Comparison of ENCODE assay signal across 8 cellular contexts in the genomic region with DNA sequence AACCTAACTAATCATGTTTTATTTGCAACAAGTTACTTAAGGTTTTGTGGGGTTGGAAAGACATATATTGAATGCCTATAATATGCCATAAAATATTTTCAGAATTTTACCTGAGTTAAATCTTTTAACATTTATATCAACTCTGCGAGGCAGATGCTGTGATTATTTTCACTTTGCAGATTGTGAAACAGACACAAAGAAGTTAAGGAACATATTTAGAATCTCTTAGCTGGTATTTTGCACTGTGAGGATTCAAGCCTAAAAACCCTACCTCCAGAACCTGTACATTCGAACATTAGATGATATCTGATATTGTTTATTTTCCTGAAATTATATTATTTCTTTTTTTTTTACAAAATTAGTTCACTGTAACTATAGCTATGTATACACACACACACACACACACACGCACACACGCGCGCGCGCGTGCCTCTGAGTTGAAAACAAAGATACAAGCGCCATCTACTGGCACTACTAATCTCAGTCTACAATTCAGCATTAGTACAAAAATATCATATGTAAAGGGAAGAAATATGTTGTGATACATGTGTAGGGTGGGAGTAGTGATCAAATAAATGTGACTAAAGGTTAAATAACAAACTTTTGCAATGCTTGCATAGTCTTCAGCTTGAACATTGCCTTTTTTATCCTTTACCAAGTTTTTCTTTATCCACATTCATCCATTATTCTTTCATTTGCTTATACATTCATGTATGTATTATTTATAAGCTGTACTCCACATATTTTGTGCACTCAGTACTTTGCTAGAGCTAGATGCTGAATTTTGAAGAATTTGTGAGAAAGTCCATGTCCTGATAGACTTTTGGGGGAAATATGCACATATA.
DNase-seq lines count a peak whose midpoint lies in the region; ATAC-seq and TF ChIP-seq lines count a peak whose summit lies in the region.

No MANE protein-coding gene starts in this region.

- H3K4me1 Mint-ChIP-seq in activated CD4-positive, alpha-beta T cell treated with anti-CD3 and anti-CD28 coated beads for 36 hours = peaks cover 5% of the 10 kb centered on the region

- H3K9me3 Mint-ChIP-seq in activated CD4-positive, alpha-beta T cell treated with anti-CD3 and anti-CD28 coated beads for 36 hours (ENCODE audit: low read depth) = no peaks in the 10 kb centered on the region

- ATAC-seq in GM18861 (IDR thresholded peaks at IDR 0.05; ENCODE audit: unreplicated experiment) (peak; percentile 86), HG03135 (IDR thresholded peaks at IDR 0.05; ENCODE audit: unreplicated experiment) (peak; percentile 83), right lobe of liver (peak; percentile 98 to 100 (median 100))
- ATAC-seq in activated CD4-positive, alpha-beta T cell treated with anti-CD3 and anti-CD28 coated beads for 36 hours = peak; percentile 75

- WGBS in right lobe of liver (ENCODE audit: insufficient coverage, low coverage, low lambda C conversion rate, missing lambda C conversion rate) = under 1% methylated on average over 10 of the region's 10 CpGs

- peak; percentile 61 for DNase-seq in AG04450 (ENCODE audit: low read depth, low spot score)
- peak; percentile 29 for DNase-seq in NCI-H345 treated with DMSO at 0.1 percent for 48 hours (lab: John Stamatoyannopoulos, UW; ENCODE audit: unreplicated experiment)
- peak; percentile 69 for DNase-seq in activated CD4-positive, alpha-beta T cell treated with anti-CD3 and anti-CD28 coated beads for 36 hours
- DNase-seq in choroid plexus epithelial cell (ENCODE audit: low read depth) = peak; percentile 93
- peak; percentile 74 to 89 (median 83) for DNase-seq in right lobe of liver
- DNase-seq in stimulated activated CD4-positive, alpha-beta T cell treated with anti-CD3 and anti-CD28 coated beads, TNF-alpha, amount 100 ng/mL, for 1 hour (ENCODE audit: low read depth in 3 of 3, low spot score in 1 of 3) = peak in 2 of 3 donors; percentile 20 to 24

- H3K4me3 ChIP-seq in AG04450 (ENCODE audit: low read depth, low read length) (peak overlapping the region; percentile 28), choroid plexus epithelial cell (ENCODE audit: low read depth, low read length) (peak overlapping the region; percentile 38), right lobe of liver (peak overlapping the region in 2 of 3 donors; percentile 24 to 46)

- TF ChIP-seq CTCF in AG04450 (IDR thresholded peaks at IDR 0.05; ENCODE audit: low read depth, low read length) (peak; percentile 80), choroid plexus epithelial cell (conservative IDR thresholded peaks at IDR 0.05; ENCODE audit: low read depth, low read length) (peak; percentile 77), right lobe of liver (IDR thresholded peaks at IDR 0.05) (peak; percentile 48 to 78 (median 72))

- intact Hi-C loops in activated CD4-positive, alpha-beta T cell treated with anti-CD3 and anti-CD28 coated beads for 36 hours (cut with DNase I, micrococcal nuclease) = loop anchor here (1.0 to 10.0 kb wide), 3 partner anchors 369 to 1988 kb away; no protein-coding TSS in a partner anchor
- intact Hi-C loops in right lobe of liver (cut with DNase I) = no loop called here

- H3K4me3 Mint-ChIP-seq in activated CD4-positive, alpha-beta T cell treated with anti-CD3 and anti-CD28 coated beads for 36 hours = no peak overlapping the region

- no peak overlapping the region for H3K27ac Mint-ChIP-seq in activated CD4-positive, alpha-beta T cell treated with anti-CD3 and anti-CD28 coated beads for 36 hours

- no peaks in the 10 kb centered on the region for H3K36me3 ChIP-seq in right lobe of liver

- no peak for TF ChIP-seq POLR2A in right lobe of liver (IDR thresholded peaks at IDR 0.05)

- no peak overlapping the region for H3K27ac ChIP-seq in AG04450 (ENCODE audit: low read depth, low read length)
- H3K27ac ChIP-seq in right lobe of liver = no peak overlapping the region

- no peaks in the 10 kb centered on the region for H3K27me3 ChIP-seq in AG04450 (ENCODE audit: control insufficient read depth, insufficient read depth, low read length)
- no peaks in the 10 kb centered on the region for H3K27me3 ChIP-seq in right lobe of liver

- POLR2A ChIA-PET in AG04450 (lab: Yijun Ruan, JAX) = no interaction called here
- POLR2A ChIA-PET in activated CD4-positive, alpha-beta T cell treated with anti-CD3 and anti-CD28 coated beads for 36 hours (lab: Charles Lee) = no interaction called here

- H3K9me3 ChIP-seq in AG04450 (ENCODE audit: control insufficient read depth, insufficient read depth, low read length) = peaks cover 5% of the 10 kb centered on the region; the same call in 1 of the 2 replicates
- no peaks in the 10 kb centered on the region for H3K9me3 ChIP-seq in right lobe of liver

- H3K4me1 ChIP-seq in right lobe of liver = no peaks in the 10 kb centered on the region

- CTCF ChIA-PET in AG04450 (lab: Charles Lee) = interaction anchor here (0.6 to 2.4 kb wide), 59 partner anchors 8 to 1988 kb away, joined by 3 to 20 read pairs (median 3); no protein-coding TSS in a partner anchor
- CTCF ChIA-PET in activated CD4-positive, alpha-beta T cell treated with anti-CD3 and anti-CD28 coated beads for 36 hours (lab: Charles Lee) = interaction anchor here (0.5 to 1.5 kb wide), 8 partner anchors 13 to 1644 kb away, joined by 3 to 7 read pairs (median 4); no protein-coding TSS in a partner anchor

- no peaks in the 10 kb centered on the region for H3K27me3 Mint-ChIP-seq in activated CD4-positive, alpha-beta T cell treated with anti-CD3 and anti-CD28 coated beads for 36 hours

- no peaks in the 10 kb centered on the region for H3K36me3 Mint-ChIP-seq in activated CD4-positive, alpha-beta T cell treated with anti-CD3 and anti-CD28 coated beads for 36 hours (ENCODE audit: low read depth)

Comparison
In these comparisons a context has a peak if more than half of its experiments do, and no peak if none do; other contexts are left out.
1. DNase-seq: peak in every context shown above with its lines; median percentile 93 in choroid plexus epithelial cell; 83 in right lobe of liver; 69 in activated CD4-positive, alpha-beta T cell treated with anti-CD3 and anti-CD28 coated beads for 36 hours; 61 in AG04450; 29 in NCI-H345 treated with DMSO at 0.1 percent for 48 hours; 22 in stimulated activated CD4-positive, alpha-beta T cell treated with anti-CD3 and anti-CD28 coated beads, TNF-alpha, amount 100 ng/mL, for 1 hour.
2. intact Hi-C loops: an anchor here in activated CD4-positive, alpha-beta T cell treated with anti-CD3 and anti-CD28 coated beads for 36 hours (1.0 to 10.0 kb wide); none called in right lobe of liver.